In genomic region chr14:68979722-68980552, GRCh38 we compare ENCODE assay signal across 8 cellular contexts. TPM values are rescaled to one million over a fixed set of nuclear protein-coding genes. Genes with fewer than 3 reads are reported as not detected.
DNase-seq lines count a peak whose midpoint lies in the region; ATAC-seq and TF ChIP-seq lines count a peak whose summit lies in the region.

No MANE protein-coding gene starts in this region.

- TF ChIP-seq POLR2A in HCT116 (IDR thresholded peaks at IDR 0.05; ENCODE audit: borderline replicate concordance, extremely low read depth, insufficient read depth, insufficient read length): no peak

- intact Hi-C loops in HCT116 (cut with micrococcal nuclease): loop anchor here (2.0 kb wide), 1 partner anchor 29 kb away; no protein-coding TSS in a partner anchor

- H3K4me1 Mint-ChIP-seq in endothelial cell (ENCODE audit: unreplicated experiment): peaks cover 37% of the 10 kb centered on the region

- peak overlapping the region; percentile 92 to 93 for H3K4me3 ChIP-seq in HCT116 (replicated peaks in 1 of 2; ENCODE audit: low read depth in 1 of 2, low read length in 2 of 2)
- peak overlapping the region; percentile 59 to 74 for H3K4me3 ChIP-seq in muscle layer of duodenum (ENCODE audit: low read depth in 1 of 2, low read length in 2 of 2)

- no peaks in the 10 kb centered on the region for H3K9me3 ChIP-seq in HCT116 (ENCODE audit: control insufficient read depth in 1 of 2, insufficient read depth in 1 of 2, low read depth in 1 of 2, low read length in 2 of 2)
- no peaks in the 10 kb centered on the region for H3K9me3 ChIP-seq in muscle layer of duodenum (ENCODE audit: control insufficient read depth in 1 of 2, low read length in 2 of 2)

- H3K27me3 ChIP-seq in HCT116 (ENCODE audit: insufficient read depth, low read length): no peaks in the 10 kb centered on the region
- H3K27me3 ChIP-seq in muscle layer of duodenum (ENCODE audit: low read depth, low read length): no peaks in the 10 kb centered on the region

- TF ChIP-seq CTCF in HCT116 (IDR thresholded peaks at IDR 0.05 in 2 of 3, conservative IDR thresholded peaks at IDR 0.05 in 1 of 3; ENCODE audit: borderline replicate concordance in 1 of 3, insufficient read depth in 1 of 3, low read depth in 2 of 3, low read length in 2 of 3) (no peak), endothelial cell (IDR thresholded peaks at IDR 0.05; ENCODE audit: unreplicated experiment) (no peak)

- peaks cover 37% of the 10 kb centered on the region for H3K79me2 ChIP-seq in HCT116 (ENCODE audit: insufficient read depth, low read length)

- H3K36me3 ChIP-seq in HCT116 (ENCODE audit: control insufficient read depth in 1 of 2, insufficient read depth in 2 of 2, low read length in 2 of 2) (peaks cover 0 to 11% of the 10 kb centered on the region in 2 experiments; a peak in 1 of 4 replicates), muscle layer of duodenum (ENCODE audit: control insufficient read depth in 1 of 2, insufficient read depth in 2 of 2, low read length in 2 of 2) (peaks cover 0 to 13% of the 10 kb centered on the region in 2 donors)

- ATAC-seq in HCT116: peak; percentile 11
- no peak for ATAC-seq in GM18868 (IDR thresholded peaks at IDR 0.05; ENCODE audit: unreplicated experiment)
- no peak for ATAC-seq in HG03442 (IDR thresholded peaks at IDR 0.05; ENCODE audit: unreplicated experiment)

- CTCF ChIA-PET in HCT116 (lab: Charles Lee): interaction anchor here (1.0 kb wide), 1 partner anchor 68 kb away, joined by 4 read pairs; no protein-coding TSS in a partner anchor

- H3K4me1 ChIP-seq in HCT116 (ENCODE audit: control insufficient read depth in 1 of 2, insufficient read depth in 2 of 2, low read length in 2 of 2) (peaks cover 16 to 25% of the 10 kb centered on the region in 2 experiments), muscle layer of duodenum (ENCODE audit: control insufficient read depth in 1 of 2, insufficient read depth in 2 of 2, low read length in 2 of 2) (peaks cover 18 to 30% of the 10 kb centered on the region in 2 donors)

- TF ChIP-seq RAD21 in HCT116 (IDR thresholded peaks at IDR 0.05; ENCODE audit: low read depth): no peak

- no peaks in the 10 kb centered on the region for H3K9me3 Mint-ChIP-seq in endothelial cell (ENCODE audit: unreplicated experiment)

- H3K4me3 Mint-ChIP-seq in endothelial cell (ENCODE audit: unreplicated experiment): peak overlapping the region; percentile 91

- H3K9ac ChIP-seq in HCT116 (ENCODE audit: low read length): peak overlapping the region; percentile 49

- H3K27ac ChIP-seq in HCT116 (ENCODE audit: low read depth, low read length) (peak overlapping the region; percentile 50; the same call in 1 of the 2 replicates), muscle layer of duodenum (ENCODE audit: low read length) (peak overlapping the region; percentile 39)

- RAD21 ChIA-PET in HCT116 (lab: Charles Lee; ENCODE audit: low non-redundant PET in 1 of 2, low total read pairs in 2 of 2, uncharacterized antibody in 2 of 2, unreplicated experiment in 2 of 2): no interaction called here

- no peaks in the 10 kb centered on the region for H4K20me1 ChIP-seq in HCT116 (ENCODE audit: insufficient read depth)

- TSS peak; percentile 42 for BruUV-seq in HCT116 (replicated peaks; lab: Mats Ljungman, UMichigan)

- H3K27ac Mint-ChIP-seq in endothelial cell (ENCODE audit: unreplicated experiment): peak overlapping the region; percentile 91

- peaks cover 9% of the 10 kb centered on the region for H3K36me3 Mint-ChIP-seq in endothelial cell (ENCODE audit: low read depth, unreplicated experiment)

- DNase-seq in AML-193 (lab: John Stamatoyannopoulos, UW): peak; percentile 13 to 38
- DNase-seq in HCT116 (ENCODE audit: low read depth, low spot score): no peak
- DNase-seq in SHP77 treated with DMSO at 0.1 percent for 48 hours (lab: John Stamatoyannopoulos, UW): peak; percentile 48
- DNase-seq in endothelial cell (ENCODE audit: low spot score): peak; percentile 38
- DNase-seq in activated CD8-positive, alpha-beta memory T cell treated with anti-CD3 and anti-CD28 coated beads, Interleukin-2, amount 50 U/mL, for 4 hours: no peak

- H3K9me2 ChIP-seq in HCT116 (ENCODE audit: insufficient read depth): no peaks in the 10 kb centered on the region

- peak overlapping the region; percentile 94 for H3K4me2 ChIP-seq in HCT116 (ENCODE audit: low read length)

- peaks cover 26% of the 10 kb centered on the region for H3K27me3 Mint-ChIP-seq in endothelial cell (ENCODE audit: unreplicated experiment)

- no peak overlapping the region for H2AFZ ChIP-seq in HCT116 (ENCODE audit: low read depth, low read length, poor library complexity, severe bottlenecking)

- POLR2A ChIA-PET in HCT116 (lab: Charles Lee): interaction anchor here (0.6 to 0.9 kb wide), 2 partner anchors 25 to 29 kb away, joined by 3 to 4 read pairs; no protein-coding TSS in a partner anchor

TF ChIP-seq in HCT116, 20 proteins besides CTCF, POLR2A, EP300 and RAD21:
- TF ChIP-seq POLR2AphosphoS5 (IDR thresholded peaks at IDR 0.05; ENCODE audit: low read depth, low read length) (no peak), CEBPB (IDR thresholded peaks at IDR 0.05; ENCODE audit: low read depth) (no peak), SIN3A (IDR thresholded peaks at IDR 0.05; ENCODE audit: low read depth) (no peak), YY1 (IDR thresholded peaks at IDR 0.05; ENCODE audit: extremely low read depth, insufficient replicate concordance, low read depth, low read length) (no peak), ZNF274 (IDR thresholded peaks at IDR 0.05; ENCODE audit: low read depth, low read length) (no peak), MAX (IDR thresholded peaks at IDR 0.05) (0 out of 2 replicates have a peak, but pooled peaks have one; percentile 32)
- TF ChIP-seq, protein P1, sequence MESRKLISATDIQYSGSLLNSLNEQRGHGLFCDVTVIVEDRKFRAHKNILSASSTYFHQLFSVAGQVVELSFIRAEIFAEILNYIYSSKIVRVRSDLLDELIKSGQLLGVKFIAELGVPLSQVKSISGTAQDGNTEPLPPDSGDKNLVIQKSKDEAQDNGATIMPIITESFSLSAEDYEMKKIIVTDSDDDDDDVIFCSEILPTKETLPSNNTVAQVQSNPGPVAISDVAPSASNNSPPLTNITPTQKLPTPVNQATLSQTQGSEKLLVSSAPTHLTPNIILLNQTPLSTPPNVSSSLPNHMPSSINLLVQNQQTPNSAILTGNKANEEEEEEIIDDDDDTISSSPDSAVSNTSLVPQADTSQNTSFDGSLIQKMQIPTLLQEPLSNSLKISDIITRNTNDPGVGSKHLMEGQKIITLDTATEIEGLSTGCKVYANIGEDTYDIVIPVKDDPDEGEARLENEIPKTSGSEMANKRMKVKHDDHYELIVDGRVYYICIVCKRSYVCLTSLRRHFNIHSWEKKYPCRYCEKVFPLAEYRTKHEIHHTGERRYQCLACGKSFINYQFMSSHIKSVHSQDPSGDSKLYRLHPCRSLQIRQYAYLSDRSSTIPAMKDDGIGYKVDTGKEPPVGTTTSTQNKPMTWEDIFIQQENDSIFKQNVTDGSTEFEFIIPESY (IDR thresholded peaks at IDR 0.05; ENCODE audit: extremely low read depth, insufficient replicate concordance, low read length): no peak

RNA-seq across cellular contexts. Expression of gene ACTN1, which starts 0.8 kb away (rescaled TPM):
- total RNA-seq in HCT116 (2021; ENCODE audit: unreplicated experiment) (123 TPM), endothelial cell (ENCODE audit: unreplicated experiment) (130 TPM)
- 134 and 167 TPM in 2 replicates for polyA plus RNA-seq in HCT116 (2012)

Comparison
In these comparisons a context has a peak if more than half of its experiments do, and no peak if none do; other contexts are left out.
1. DNase-seq: peak in AML-193 (2 of 2), SHP77 treated with DMSO at 0.1 percent for 48 hours (single experiment) and endothelial cell (single experiment); none in HCT116 (single experiment) and activated CD8-positive, alpha-beta memory T cell treated with anti-CD3 and anti-CD28 coated beads, Interleukin-2, amount 50 U/mL, for 4 hours (single experiment).